9 cellular contexts compared by ENCODE assay signal in genomic region chr1:116627357-116627756, GRCh38. TPM values are rescaled to one million over a fixed set of nuclear protein-coding genes. Genes with fewer than 3 reads are reported as not detected.
DNase-seq lines count a peak whose midpoint lies in the region; ATAC-seq and TF ChIP-seq lines count a peak whose summit lies in the region.
"Not testable (repeated sequence)": the region's sequence is repeated elsewhere in the genome, so short reads cannot be mapped to it uniquely, and the experiment has no call there.
"Had no signal": no experiment of that assay in that cellular context is flagged by ENCODE, and none has a peak within 500 bp of the region (broad histone marks: within the 10 kb centered on the region; RNA-seq: fewer than 3 reads in every experiment).

No MANE protein-coding gene starts in this region.

- peak overlapping the region; percentile 49 for H3K27ac Mint-ChIP-seq in chondrocyte (ENCODE audit: unreplicated experiment)
- H3K27ac Mint-ChIP-seq in progenitor cell of endocrine pancreas = peak overlapping the region; percentile 85

- intact Hi-C loops in left ventricle myocardium inferior (cut with micrococcal nuclease); upper lobe of right lung (cut with DNase I): not testable (repeated sequence)

- WGBS in lung, 2 donors = 68 to 93% methylated on average over 7 of the region's 7 CpGs

- not testable (repeated sequence) for H3K9me3 Mint-ChIP-seq in chondrocyte (ENCODE audit: low read depth); progenitor cell of endocrine pancreas (ENCODE audit: low read depth)

- peaks cover 10% of the 10 kb centered on the region for H3K4me1 Mint-ChIP-seq in chondrocyte (ENCODE audit: low read depth)
- H3K4me1 Mint-ChIP-seq in progenitor cell of endocrine pancreas (ENCODE audit: low read depth) = peaks cover 63% of the 10 kb centered on the region

- peak overlapping the region; percentile 70 for H3K27ac ChIP-seq in left ventricle myocardium inferior (replicated peaks)
- H3K27ac ChIP-seq in lung (ENCODE audit: low read depth in 1 of 2, low read length in 1 of 2); upper lobe of right lung: not testable (repeated sequence)

- H3K36me3 Mint-ChIP-seq in chondrocyte (ENCODE audit: low read depth); progenitor cell of endocrine pancreas (ENCODE audit: insufficient read depth): not testable (repeated sequence)

- not testable (repeated sequence) for H3K36me3 ChIP-seq in left ventricle myocardium inferior; lung (ENCODE audit: control insufficient read depth in 2 of 2, insufficient read depth in 2 of 2, low read length in 2 of 2); upper lobe of right lung

- H3K4me3 Mint-ChIP-seq in chondrocyte (ENCODE audit: unreplicated experiment); progenitor cell of endocrine pancreas (ENCODE audit: low read depth): not testable (repeated sequence)

- DNase-seq in DMS153 (lab: John Stamatoyannopoulos, UW) = peak; percentile 31
- DNase-seq in NCI-H1092 (lab: John Stamatoyannopoulos, UW) = peak; percentile 16
- peak; percentile 37 for DNase-seq in NCI-H69 (lab: John Stamatoyannopoulos, UW)
- not testable (repeated sequence) for DNase-seq in chondrocyte (ENCODE audit: low spot score); progenitor cell of endocrine pancreas (ENCODE audit: low spot score, unreplicated experiment)
- peak; percentile 78 for DNase-seq in left ventricle myocardium inferior
- DNase-seq in lung (ENCODE audit: low spot score) = peak; percentile 66
- DNase-seq in upper lobe of right lung = peak; percentile 87

- not testable (repeated sequence) for H3K27me3 Mint-ChIP-seq in chondrocyte (ENCODE audit: low read depth); progenitor cell of endocrine pancreas

- H3K27me3 ChIP-seq in left ventricle myocardium inferior (ENCODE audit: low read depth); lung (ENCODE audit: control insufficient read depth, insufficient read depth); upper lobe of right lung: not testable (repeated sequence)

- H3K9me3 ChIP-seq in left ventricle myocardium inferior (replicated peaks); lung (ENCODE audit: control insufficient read depth in 2 of 2, insufficient read depth in 1 of 2, low read length in 1 of 2); upper lobe of right lung: not testable (repeated sequence)

- H3K4me3 ChIP-seq in left ventricle myocardium inferior, lung, upper lobe of right lung: not testable (repeated sequence)

- not testable (repeated sequence) for TF ChIP-seq CTCF in chondrocyte (IDR thresholded peaks at IDR 0.05); lung (IDR thresholded peaks at IDR 0.05; ENCODE audit: control extremely low read depth, extremely low read depth); progenitor cell of endocrine pancreas (IDR thresholded peaks at IDR 0.05; ENCODE audit: unreplicated experiment); upper lobe of right lung (IDR thresholded peaks at IDR 0.05)
- TF ChIP-seq CTCF in left ventricle myocardium inferior (IDR thresholded peaks at IDR 0.05; ENCODE audit: borderline replicate concordance) = peak; percentile 35

- ATAC-seq in lung (ENCODE audit: insufficient read depth, low FRiP score); upper lobe of right lung: not testable (repeated sequence)

- H3K4me1 ChIP-seq in left ventricle myocardium inferior = peaks cover 42% of the 10 kb centered on the region
- H3K4me1 ChIP-seq in lung (ENCODE audit: control insufficient read depth in 2 of 2, insufficient read depth in 2 of 2, low read length in 2 of 2); upper lobe of right lung: not testable (repeated sequence)

RNA-seq across cellular contexts. Expression of gene IGSF3, which starts 40.2 kb away (rescaled TPM):
- total RNA-seq in chondrocyte (20.5 to 32.0 TPM (median 20.7 TPM) in 3 replicates), left ventricle myocardium inferior (19.9 TPM), lung (10 to 100 TPM; 16.7 to 48.5 TPM), progenitor cell of endocrine pancreas (41.5 and 43.3 TPM in 2 replicates), upper lobe of right lung (20.1 TPM)
- 1 to 10 TPM; 6.3 to 9.9 TPM for polyA plus RNA-seq in lung
- total RNA-seq: CD8-positive, alpha-beta T cell had no signal

RNA-seq across cellular contexts. Expression of gene CD58, which starts 56.5 kb away (rescaled TPM):
- total RNA-seq in chondrocyte (15.1 to 20.4 TPM (median 19.6 TPM) in 3 replicates), left ventricle myocardium inferior (32.2 TPM), lung (10 to 100 TPM; 27.5 TPM), progenitor cell of endocrine pancreas (7.0 and 7.4 TPM in 2 replicates), upper lobe of right lung (33.2 TPM)
- 10 to 100 TPM; 29.9 to 52.1 TPM for polyA plus RNA-seq in lung
